1 cellular context compared by ENCODE assay signal in the genomic region with DNA sequence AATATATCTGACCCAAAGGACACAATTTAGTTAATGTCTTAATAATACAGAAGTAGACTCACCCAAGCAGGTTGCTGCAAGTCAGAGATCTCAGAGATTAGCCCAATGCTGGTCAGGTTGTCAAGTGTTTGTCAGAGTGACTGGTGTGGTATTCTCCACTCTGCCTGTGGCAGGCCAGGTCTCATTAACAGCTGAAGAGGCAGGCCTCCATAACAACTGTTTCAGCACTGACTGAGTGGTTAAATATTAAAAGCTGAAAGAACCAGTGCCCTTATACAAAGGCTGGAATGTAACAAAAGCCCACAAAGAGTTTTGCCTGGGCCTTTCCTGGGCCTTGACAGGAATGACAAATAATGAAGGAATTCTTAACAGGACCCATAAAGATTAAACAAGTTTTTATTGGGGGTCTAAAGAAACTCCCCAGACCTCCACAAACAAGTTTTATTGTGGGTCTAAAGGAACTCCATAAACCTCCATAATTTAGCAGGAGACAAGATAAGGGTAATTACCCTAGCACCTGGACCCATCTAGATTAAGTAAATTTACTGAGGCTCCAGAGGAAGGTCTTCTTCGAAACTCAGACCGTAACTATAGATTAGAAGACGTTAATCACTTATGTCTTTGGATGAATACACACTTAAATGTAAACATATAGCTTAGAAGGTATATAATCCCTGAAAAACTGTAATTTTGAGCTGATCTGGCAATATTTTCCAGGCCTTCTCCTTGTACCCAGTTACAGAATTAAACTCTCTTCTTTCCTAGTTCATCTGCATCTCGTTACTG.
TF ChIP-seq lines count a peak whose summit lies in the region.

No MANE protein-coding gene starts in this region.

TF ChIP-seq in GM23338, 12 proteins besides CTCF, POLR2A, EP300 and RAD21 (continued from another document):
- TF ChIP-seq, protein P1, sequence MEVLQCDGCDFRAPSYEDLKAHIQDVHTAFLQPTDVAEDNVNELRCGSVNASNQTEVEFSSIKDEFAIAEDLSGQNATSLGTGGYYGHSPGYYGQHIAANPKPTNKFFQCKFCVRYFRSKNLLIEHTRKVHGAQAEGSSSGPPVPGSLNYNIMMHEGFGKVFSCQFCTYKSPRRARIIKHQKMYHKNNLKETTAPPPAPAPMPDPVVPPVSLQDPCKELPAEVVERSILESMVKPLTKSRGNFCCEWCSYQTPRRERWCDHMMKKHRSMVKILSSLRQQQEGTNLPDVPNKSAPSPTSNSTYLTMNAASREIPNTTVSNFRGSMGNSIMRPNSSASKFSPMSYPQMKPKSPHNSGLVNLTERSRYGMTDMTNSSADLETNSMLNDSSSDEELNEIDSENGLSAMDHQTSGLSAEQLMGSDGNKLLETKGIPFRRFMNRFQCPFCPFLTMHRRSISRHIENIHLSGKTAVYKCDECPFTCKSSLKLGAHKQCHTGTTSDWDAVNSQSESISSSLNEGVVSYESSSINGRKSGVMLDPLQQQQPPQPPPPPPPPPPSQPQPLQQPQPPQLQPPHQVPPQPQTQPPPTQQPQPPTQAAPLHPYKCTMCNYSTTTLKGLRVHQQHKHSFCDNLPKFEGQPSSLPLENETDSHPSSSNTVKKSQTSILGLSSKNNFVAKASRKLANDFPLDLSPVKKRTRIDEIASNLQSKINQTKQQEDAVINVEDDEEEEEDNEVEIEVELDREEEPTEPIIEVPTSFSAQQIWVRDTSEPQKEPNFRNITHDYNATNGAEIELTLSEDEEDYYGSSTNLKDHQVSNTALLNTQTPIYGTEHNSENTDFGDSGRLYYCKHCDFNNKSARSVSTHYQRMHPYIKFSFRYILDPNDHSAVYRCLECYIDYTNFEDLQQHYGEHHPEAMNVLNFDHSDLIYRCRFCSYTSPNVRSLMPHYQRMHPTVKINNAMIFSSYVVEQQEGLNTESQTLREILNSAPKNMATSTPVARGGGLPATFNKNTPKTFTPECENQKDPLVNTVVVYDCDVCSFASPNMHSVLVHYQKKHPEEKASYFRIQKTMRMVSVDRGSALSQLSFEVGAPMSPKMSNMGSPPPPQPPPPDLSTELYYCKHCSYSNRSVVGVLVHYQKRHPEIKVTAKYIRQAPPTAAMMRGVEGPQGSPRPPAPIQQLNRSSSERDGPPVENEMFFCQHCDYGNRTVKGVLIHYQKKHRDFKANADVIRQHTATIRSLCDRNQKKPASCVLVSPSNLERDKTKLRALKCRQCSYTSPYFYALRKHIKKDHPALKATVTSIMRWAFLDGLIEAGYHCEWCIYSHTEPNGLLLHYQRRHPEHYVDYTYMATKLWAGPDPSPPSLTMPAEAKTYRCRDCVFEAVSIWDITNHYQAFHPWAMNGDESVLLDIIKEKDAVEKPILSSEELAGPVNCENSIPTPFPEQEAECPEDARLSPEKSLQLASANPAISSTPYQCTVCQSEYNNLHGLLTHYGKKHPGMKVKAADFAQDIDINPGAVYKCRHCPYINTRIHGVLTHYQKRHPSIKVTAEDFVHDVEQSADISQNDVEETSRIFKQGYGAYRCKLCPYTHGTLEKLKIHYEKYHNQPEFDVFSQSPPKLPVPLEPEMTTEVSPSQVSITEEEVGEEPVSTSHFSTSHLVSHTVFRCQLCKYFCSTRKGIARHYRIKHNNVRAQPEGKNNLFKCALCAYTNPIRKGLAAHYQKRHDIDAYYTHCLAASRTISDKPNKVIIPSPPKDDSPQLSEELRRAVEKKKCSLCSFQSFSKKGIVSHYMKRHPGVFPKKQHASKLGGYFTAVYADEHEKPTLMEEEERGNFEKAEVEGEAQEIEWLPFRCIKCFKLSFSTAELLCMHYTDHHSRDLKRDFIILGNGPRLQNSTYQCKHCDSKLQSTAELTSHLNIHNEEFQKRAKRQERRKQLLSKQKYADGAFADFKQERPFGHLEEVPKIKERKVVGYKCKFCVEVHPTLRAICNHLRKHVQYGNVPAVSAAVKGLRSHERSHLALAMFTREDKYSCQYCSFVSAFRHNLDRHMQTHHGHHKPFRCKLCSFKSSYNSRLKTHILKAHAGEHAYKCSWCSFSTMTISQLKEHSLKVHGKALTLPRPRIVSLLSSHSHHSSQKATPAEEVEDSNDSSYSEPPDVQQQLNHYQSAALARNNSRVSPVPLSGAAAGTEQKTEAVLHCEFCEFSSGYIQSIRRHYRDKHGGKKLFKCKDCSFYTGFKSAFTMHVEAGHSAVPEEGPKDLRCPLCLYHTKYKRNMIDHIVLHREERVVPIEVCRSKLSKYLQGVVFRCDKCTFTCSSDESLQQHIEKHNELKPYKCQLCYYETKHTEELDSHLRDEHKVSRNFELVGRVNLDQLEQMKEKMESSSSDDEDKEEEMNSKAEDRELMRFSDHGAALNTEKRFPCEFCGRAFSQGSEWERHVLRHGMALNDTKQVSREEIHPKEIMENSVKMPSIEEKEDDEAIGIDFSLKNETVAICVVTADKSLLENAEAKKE (CRISPR knock-in tag; IDR thresholded peaks at IDR 0.05): no peak
- no peak for TF ChIP-seq ZNF331 (CRISPR knock-in tag; IDR thresholded peaks at IDR 0.05; ENCODE audit: low read depth)
- no peak for TF ChIP-seq CREB1 (CRISPR knock-in tag; IDR thresholded peaks at IDR 0.05; ENCODE audit: low read depth)
- no peak for TF ChIP-seq ETS1 (IDR thresholded peaks at IDR 0.05)
- TF ChIP-seq JUNB (IDR thresholded peaks at IDR 0.05; ENCODE audit: unreplicated experiment): no peak
- no peak for TF ChIP-seq POLR2AphosphoS5 (IDR thresholded peaks at IDR 0.05; ENCODE audit: low read depth)
- TF ChIP-seq STAT1 (IDR thresholded peaks at IDR 0.05; ENCODE audit: unreplicated experiment): no peak
